Comparison of ENCODE assay signal across 8 cellular contexts in genomic region chr21:42219606-42220137, GRCh38. TPM values are rescaled to one million over a fixed set of nuclear protein-coding genes. Genes with fewer than 3 reads are reported as not detected.
DNase-seq lines count a peak whose midpoint lies in the region; ATAC-seq and TF ChIP-seq lines count a peak whose summit lies in the region.

No MANE protein-coding gene starts in this region.

- peaks cover 10 to 20% (median 14%) of the 10 kb centered on the region in 3 donors for H3K27me3 Mint-ChIP-seq in CD14-positive monocyte (ENCODE audit: low read depth in 3 of 3)
- H3K27me3 Mint-ChIP-seq in T-helper 2 cell treated with Interferon-gamma antibody and Interleukin-4, amounts not matched to agents 5 μg/mL and 100 μg/mL, for 36 hours (ENCODE audit: low read depth): no peaks in the 10 kb centered on the region
- H3K27me3 Mint-ChIP-seq in naive B cell: peaks cover 0 to 5% (median 0%) of the 10 kb centered on the region in 3 donors

- peak; percentile 62 for DNase-seq in CD14-positive monocyte (ENCODE audit: low spot score)
- peak; percentile 28 for DNase-seq in T-helper 2 cell treated with Interferon-gamma antibody and Interleukin-4, amounts not matched to agents 5 μg/mL and 100 μg/mL, for 36 hours (ENCODE audit: low spot score)
- no peak for DNase-seq in epithelial cell of esophagus (ENCODE audit: low read depth)
- peak; percentile 53 for DNase-seq in naive B cell
- DNase-seq in epidermal melanocyte (ENCODE audit: insufficient read length, low spot score): no peak
- no peak for DNase-seq in HPDE6-E6E7 (ENCODE audit: extremely low spot score)

- H3K27ac Mint-ChIP-seq in CD14-positive monocyte (peak overlapping the region; percentile 84 to 97 (median 93)), naive B cell (peak overlapping the region; percentile 85 to 97 (median 96))
- H3K27ac Mint-ChIP-seq in T-helper 2 cell treated with Interferon-gamma antibody and Interleukin-4, amounts not matched to agents 5 μg/mL and 100 μg/mL, for 36 hours: peak overlapping the region; percentile 89

- H3K36me3 Mint-ChIP-seq in CD14-positive monocyte (peaks cover 3 to 21% of the 10 kb centered on the region in 2 donors), naive B cell (peaks cover 0 to 16% of the 10 kb centered on the region in 2 donors)
- peaks cover 7% of the 10 kb centered on the region for H3K36me3 Mint-ChIP-seq in T-helper 2 cell treated with Interferon-gamma antibody and Interleukin-4, amounts not matched to agents 5 μg/mL and 100 μg/mL, for 36 hours (ENCODE audit: low read depth)

- ATAC-seq in GM21381 (IDR thresholded peaks at IDR 0.05; ENCODE audit: unreplicated experiment): peak; percentile 17
- ATAC-seq in naive B cell (ENCODE audit: low read depth in 2 of 2): peak; percentile 17 to 23
- ATAC-seq in HG03196 (IDR thresholded peaks at IDR 0.05; ENCODE audit: unreplicated experiment): no peak

- H3K9me3 Mint-ChIP-seq in CD14-positive monocyte (peaks cover 10 to 18% (median 14%) of the 10 kb centered on the region in 7 donors), naive B cell (peaks cover 0 to 11% (median 3%) of the 10 kb centered on the region in 7 donors)
- peaks cover 5% of the 10 kb centered on the region for H3K9me3 Mint-ChIP-seq in T-helper 2 cell treated with Interferon-gamma antibody and Interleukin-4, amounts not matched to agents 5 μg/mL and 100 μg/mL, for 36 hours

- H3K4me1 Mint-ChIP-seq in CD14-positive monocyte: peaks cover 31% of the 10 kb centered on the region
- H3K4me1 Mint-ChIP-seq in T-helper 2 cell treated with Interferon-gamma antibody and Interleukin-4, amounts not matched to agents 5 μg/mL and 100 μg/mL, for 36 hours (ENCODE audit: low read depth): peaks cover 11% of the 10 kb centered on the region
- H3K4me1 Mint-ChIP-seq in naive B cell: peaks cover 26 to 52% (median 37%) of the 10 kb centered on the region in 3 donors

- peak overlapping the region; percentile 60 for H3K4me3 ChIP-seq in epithelial cell of esophagus (ENCODE audit: low read length)

- TF ChIP-seq CTCF in CD14-positive monocyte (IDR thresholded peaks at IDR 0.05) (no peak), epithelial cell of esophagus (IDR thresholded peaks at IDR 0.05; ENCODE audit: insufficient read depth, low read depth, low read length, missing control alignments) (no peak)

- peak overlapping the region; percentile 95 to 98 for H3K4me3 Mint-ChIP-seq in CD14-positive monocyte
- peak overlapping the region; percentile 87 for H3K4me3 Mint-ChIP-seq in T-helper 2 cell treated with Interferon-gamma antibody and Interleukin-4, amounts not matched to agents 5 μg/mL and 100 μg/mL, for 36 hours
- H3K4me3 Mint-ChIP-seq in naive B cell: peak overlapping the region; percentile 81 to 97 (median 95)

- intact Hi-C loops in CD14-positive monocyte (cut with micrococcal nuclease): loop anchor here in 1 of 2 donors (2.0 to 5.0 kb wide), 4 partner anchors 15 to 57 kb away; no protein-coding TSS in a partner anchor

RNA-seq across cellular contexts. Expression of gene ABCG1, which starts 0.7 kb away (rescaled TPM):
- polyA plus RNA-seq in CD14-positive monocyte (1 to 10 TPM; 3.5 to 5.2 TPM), naive B cell (ENCODE audit: low read depth in 6 of 6) (10 to 100 TPM; 20.7 to 34.3 (median 25.1) TPM)

Comparison
In these comparisons a context has a peak if more than half of its experiments do, and no peak if none do; other contexts are left out.
1. DNase-seq: peak in CD14-positive monocyte (single experiment), T-helper 2 cell treated with Interferon-gamma antibody and Interleukin-4, amounts not matched to agents 5 μg/mL and 100 μg/mL, for 36 hours (single experiment) and naive B cell (single experiment); none in epithelial cell of esophagus (single experiment), epidermal melanocyte (single experiment) and HPDE6-E6E7 (single experiment).
2. Peak in every context shown above with its lines, with median percentiles within 50 percentile points of each other: H3K27ac Mint-ChIP-seq and H3K4me3 Mint-ChIP-seq.